3 cellular contexts compared by ENCODE assay signal in the genomic region with DNA sequence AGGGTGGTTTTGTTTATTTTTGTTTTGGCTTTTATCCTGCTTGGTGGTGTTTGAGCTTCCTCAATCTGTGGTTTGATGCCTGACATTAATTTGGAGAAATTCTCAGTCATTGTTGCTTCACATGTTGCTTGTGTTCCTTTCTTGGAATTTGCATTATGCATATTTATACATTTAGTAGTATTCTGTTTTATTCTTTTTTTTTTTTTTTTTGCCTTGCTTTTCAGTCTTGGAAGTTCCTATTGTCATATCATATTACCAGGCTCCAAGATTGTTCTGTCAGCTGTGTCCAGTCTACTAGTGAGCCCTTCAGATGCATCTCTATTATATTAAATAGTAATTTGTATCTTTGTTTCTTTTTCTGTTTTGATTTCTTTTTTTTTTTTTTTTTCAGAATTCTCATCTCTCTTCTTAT.
TF ChIP-seq lines count a peak whose summit lies in the region.

No MANE protein-coding gene starts in this region.

TF ChIP-seq in SK-N-SH treated with all-trans-retinoic acid at 6 μM for 48 hours, 23 proteins besides CTCF, POLR2A, EP300 and RAD21 (continues in another document):
- TF ChIP-seq POU6F1 (CRISPR knock-in tag; IDR thresholded peaks at IDR 0.05; ENCODE audit: borderline replicate concordance, low read depth) (no peak), ESRRG (CRISPR knock-in tag; IDR thresholded peaks at IDR 0.05) (no peak), CSDC2 (CRISPR knock-in tag; IDR thresholded peaks at IDR 0.05) (no peak), ZNF70 (CRISPR knock-in tag; IDR thresholded peaks at IDR 0.05) (no peak), ARNTL (CRISPR knock-in tag; IDR thresholded peaks at IDR 0.05; ENCODE audit: borderline replicate concordance, low read depth) (no peak), TSHZ2 (CRISPR knock-in tag; IDR thresholded peaks at IDR 0.05) (no peak), PATZ1 (CRISPR knock-in tag; IDR thresholded peaks at IDR 0.05; ENCODE audit: borderline replicate concordance) (no peak), ZC3H10 (CRISPR knock-in tag; IDR thresholded peaks at IDR 0.05) (no peak), RARB (CRISPR knock-in tag; IDR thresholded peaks at IDR 0.05) (no peak), GLIS3 (CRISPR knock-in tag; IDR thresholded peaks at IDR 0.05) (no peak), ZFP3 (CRISPR knock-in tag; IDR thresholded peaks at IDR 0.05) (no peak), SNAI2 (CRISPR knock-in tag; IDR thresholded peaks at IDR 0.05) (no peak)

TF ChIP-seq in SK-N-SH, 30 proteins besides CTCF, POLR2A, EP300 and RAD21 (continued from another document):
- TF ChIP-seq, protein P1, sequence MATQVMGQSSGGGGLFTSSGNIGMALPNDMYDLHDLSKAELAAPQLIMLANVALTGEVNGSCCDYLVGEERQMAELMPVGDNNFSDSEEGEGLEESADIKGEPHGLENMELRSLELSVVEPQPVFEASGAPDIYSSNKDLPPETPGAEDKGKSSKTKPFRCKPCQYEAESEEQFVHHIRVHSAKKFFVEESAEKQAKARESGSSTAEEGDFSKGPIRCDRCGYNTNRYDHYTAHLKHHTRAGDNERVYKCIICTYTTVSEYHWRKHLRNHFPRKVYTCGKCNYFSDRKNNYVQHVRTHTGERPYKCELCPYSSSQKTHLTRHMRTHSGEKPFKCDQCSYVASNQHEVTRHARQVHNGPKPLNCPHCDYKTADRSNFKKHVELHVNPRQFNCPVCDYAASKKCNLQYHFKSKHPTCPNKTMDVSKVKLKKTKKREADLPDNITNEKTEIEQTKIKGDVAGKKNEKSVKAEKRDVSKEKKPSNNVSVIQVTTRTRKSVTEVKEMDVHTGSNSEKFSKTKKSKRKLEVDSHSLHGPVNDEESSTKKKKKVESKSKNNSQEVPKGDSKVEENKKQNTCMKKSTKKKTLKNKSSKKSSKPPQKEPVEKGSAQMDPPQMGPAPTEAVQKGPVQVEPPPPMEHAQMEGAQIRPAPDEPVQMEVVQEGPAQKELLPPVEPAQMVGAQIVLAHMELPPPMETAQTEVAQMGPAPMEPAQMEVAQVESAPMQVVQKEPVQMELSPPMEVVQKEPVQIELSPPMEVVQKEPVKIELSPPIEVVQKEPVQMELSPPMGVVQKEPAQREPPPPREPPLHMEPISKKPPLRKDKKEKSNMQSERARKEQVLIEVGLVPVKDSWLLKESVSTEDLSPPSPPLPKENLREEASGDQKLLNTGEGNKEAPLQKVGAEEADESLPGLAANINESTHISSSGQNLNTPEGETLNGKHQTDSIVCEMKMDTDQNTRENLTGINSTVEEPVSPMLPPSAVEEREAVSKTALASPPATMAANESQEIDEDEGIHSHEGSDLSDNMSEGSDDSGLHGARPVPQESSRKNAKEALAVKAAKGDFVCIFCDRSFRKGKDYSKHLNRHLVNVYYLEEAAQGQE (IDR thresholded peaks at IDR 0.05; ENCODE audit: low read depth, low read length) = no peak
- TF ChIP-seq SMC3 (IDR thresholded peaks at IDR 0.05; ENCODE audit: low read depth, low read length) = no peak
- no peak for TF ChIP-seq NRF1 (IDR thresholded peaks at IDR 0.05; ENCODE audit: low read depth, low read length)
- TF ChIP-seq TCF12 (IDR thresholded peaks at IDR 0.05) = no peak
- TF ChIP-seq, protein P2, sequence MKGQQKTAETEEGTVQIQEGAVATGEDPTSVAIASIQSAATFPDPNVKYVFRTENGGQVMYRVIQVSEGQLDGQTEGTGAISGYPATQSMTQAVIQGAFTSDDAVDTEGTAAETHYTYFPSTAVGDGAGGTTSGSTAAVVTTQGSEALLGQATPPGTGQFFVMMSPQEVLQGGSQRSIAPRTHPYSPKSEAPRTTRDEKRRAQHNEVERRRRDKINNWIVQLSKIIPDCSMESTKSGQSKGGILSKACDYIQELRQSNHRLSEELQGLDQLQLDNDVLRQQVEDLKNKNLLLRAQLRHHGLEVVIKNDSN (IDR thresholded peaks at IDR 0.05; ENCODE audit: borderline replicate concordance, low read depth) = no peak
- no peak for TF ChIP-seq TEAD4 (IDR thresholded peaks at IDR 0.05; ENCODE audit: borderline replicate concordance, insufficient read depth)
- no peak for TF ChIP-seq USF2 (IDR thresholded peaks at IDR 0.05; ENCODE audit: borderline replicate concordance, low read depth, low read length)
- TF ChIP-seq PBX3 (IDR thresholded peaks at IDR 0.05) = no peak
- TF ChIP-seq RFX5 (IDR thresholded peaks at IDR 0.05; ENCODE audit: low read length) = no peak
- no peak for TF ChIP-seq MEF2A (IDR thresholded peaks at IDR 0.05; ENCODE audit: borderline replicate concordance, low read depth)
- no peak for TF ChIP-seq RXRA (IDR thresholded peaks at IDR 0.05; ENCODE audit: borderline replicate concordance, low read depth)
- TF ChIP-seq GATA2 (CRISPR knock-in tag; IDR thresholded peaks at IDR 0.05) = no peak
- TF ChIP-seq POLR2AphosphoS5 (IDR thresholded peaks at IDR 0.05; ENCODE audit: low read depth, low read length) = no peak
- no peak for TF ChIP-seq MXI1 (IDR thresholded peaks at IDR 0.05; ENCODE audit: low read depth, low read length)
- no peak for TF ChIP-seq YY1 (IDR thresholded peaks at IDR 0.05; ENCODE audit: low read depth)

TF ChIP-seq in K562, 482 proteins besides CTCF, POLR2A, EP300 and RAD21 (continued from another document):
- TF ChIP-seq, protein P3, sequence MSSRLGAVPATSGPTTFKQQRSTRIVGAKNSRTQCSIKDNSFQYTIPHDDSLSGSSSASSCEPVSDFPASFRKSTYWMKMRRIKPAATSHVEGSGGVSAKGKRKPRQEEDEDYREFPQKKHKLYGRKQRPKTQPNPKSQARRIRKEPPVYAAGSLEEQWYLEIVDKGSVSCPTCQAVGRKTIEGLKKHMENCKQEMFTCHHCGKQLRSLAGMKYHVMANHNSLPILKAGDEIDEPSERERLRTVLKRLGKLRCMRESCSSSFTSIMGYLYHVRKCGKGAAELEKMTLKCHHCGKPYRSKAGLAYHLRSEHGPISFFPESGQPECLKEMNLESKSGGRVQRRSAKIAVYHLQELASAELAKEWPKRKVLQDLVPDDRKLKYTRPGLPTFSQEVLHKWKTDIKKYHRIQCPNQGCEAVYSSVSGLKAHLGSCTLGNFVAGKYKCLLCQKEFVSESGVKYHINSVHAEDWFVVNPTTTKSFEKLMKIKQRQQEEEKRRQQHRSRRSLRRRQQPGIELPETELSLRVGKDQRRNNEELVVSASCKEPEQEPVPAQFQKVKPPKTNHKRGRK (tag; IDR thresholded peaks at IDR 0.05) = 0 out of 2 replicates have a peak, but pooled peaks have one; percentile 24
